In genomic region chr10:110446954-110447608, GRCh38 we compare ENCODE assay signal across 9 cellular contexts. TPM values are rescaled to one million over a fixed set of nuclear protein-coding genes. Genes with fewer than 3 reads are reported as not detected.
DNase-seq lines count a peak whose midpoint lies in the region; ATAC-seq and TF ChIP-seq lines count a peak whose summit lies in the region.
"Had no signal": no experiment of that assay in that cellular context is flagged by ENCODE, and none has a peak within 500 bp of the region (broad histone marks: within the 10 kb centered on the region; RNA-seq: fewer than 3 reads in every experiment).

No MANE protein-coding gene starts in this region.

- in situ Hi-C loops in astrocyte of the cerebellum (cut with HindIII; ENCODE audit: low sequenced_read_pairs): loop anchor here (5.0 to 10.0 kb wide), 2 partner anchors 35 to 82 kb away; no protein-coding TSS in a partner anchor

- no peaks in the 10 kb centered on the region for H3K4me1 ChIP-seq in mucosa of descending colon (ENCODE audit: low read depth)

- intact Hi-C loops in mucosa of descending colon (cut with DNase I, micrococcal nuclease): no loop called here

- DNase-seq in AG09319 (ENCODE audit: extremely low read depth, low read depth) (peak; percentile 35), HT1080 (ENCODE audit: low read depth) (peak; percentile 95), astrocyte of the cerebellum (ENCODE audit: low read depth) (peak; percentile 66), kidney tubule cell (ENCODE audit: low spot score) (peak; percentile 79), SK-N-DZ (ENCODE audit: low spot score) (no peak), mucosa of descending colon (no peak)
- DNase-seq: stimulated activated CD4-positive, alpha-beta T cell treated with anti-CD3 and anti-CD28 coated beads, Interleukin-2, amount 100 ng/mL, for 48 hours had no signal

- H3K36me3 ChIP-seq in mucosa of descending colon (ENCODE audit: low read depth): no peaks in the 10 kb centered on the region

- no peak overlapping the region for H3K4me3 ChIP-seq in astrocyte of the cerebellum (ENCODE audit: low read depth, low read length)
- H3K4me3 ChIP-seq in mucosa of descending colon: no peak overlapping the region

- ATAC-seq in GM19452 (IDR thresholded peaks at IDR 0.05; ENCODE audit: unreplicated experiment) (no peak), GM18873 (IDR thresholded peaks at IDR 0.05; ENCODE audit: low FRiP score, unreplicated experiment) (no peak), mucosa of descending colon (no peak)

- H3K9me3 ChIP-seq in mucosa of descending colon: no peaks in the 10 kb centered on the region

- TF ChIP-seq CTCF in AG09319 (IDR thresholded peaks at IDR 0.05; ENCODE audit: low read depth, low read length) (peak; percentile 13), astrocyte of the cerebellum (IDR thresholded peaks at IDR 0.05; ENCODE audit: low read depth, low read length, missing control alignments) (peak; percentile 36), mucosa of descending colon (IDR thresholded peaks at IDR 0.05) (no peak)

RNA-seq across cellular contexts. Expression of gene DUSP5, which starts 50.6 kb away (rescaled TPM):
- total RNA-seq in HT1080 (2014; rRNA removed; shearing (Covaris generic)): 72.7 and 89.2 TPM in 2 replicates
- polyA plus RNA-seq in HT1080 (2015; cell fraction: cytosol; rRNA removed): 70.8 and 72.3 TPM in 2 replicates
- polyA plus RNA-seq in HT1080 (2015; cell fraction: nucleus; rRNA removed): 50.7 and 60.2 TPM in 2 replicates
- not detected in 2 replicates for polyA plus RNA-seq in SK-N-DZ (2014; cell fraction: cytosol; rRNA removed)
- polyA plus RNA-seq in SK-N-DZ (2014; cell fraction: nucleus; rRNA removed): 0.05 TPM in 1 of 2 replicates, not detected in the other
- 10 to 100 TPM; 21.5 to 40.1 (median 23.9) TPM for total RNA-seq in mucosa of descending colon

Comparison
In these comparisons a context has a peak if more than half of its experiments do, and no peak if none do; other contexts are left out.
1. DNase-seq: peak in AG09319 (single experiment), HT1080 (single experiment), astrocyte of the cerebellum (single experiment) and kidney tubule cell (single experiment); none in SK-N-DZ (single experiment) and mucosa of descending colon (0 of 3).